In the genomic region with DNA sequence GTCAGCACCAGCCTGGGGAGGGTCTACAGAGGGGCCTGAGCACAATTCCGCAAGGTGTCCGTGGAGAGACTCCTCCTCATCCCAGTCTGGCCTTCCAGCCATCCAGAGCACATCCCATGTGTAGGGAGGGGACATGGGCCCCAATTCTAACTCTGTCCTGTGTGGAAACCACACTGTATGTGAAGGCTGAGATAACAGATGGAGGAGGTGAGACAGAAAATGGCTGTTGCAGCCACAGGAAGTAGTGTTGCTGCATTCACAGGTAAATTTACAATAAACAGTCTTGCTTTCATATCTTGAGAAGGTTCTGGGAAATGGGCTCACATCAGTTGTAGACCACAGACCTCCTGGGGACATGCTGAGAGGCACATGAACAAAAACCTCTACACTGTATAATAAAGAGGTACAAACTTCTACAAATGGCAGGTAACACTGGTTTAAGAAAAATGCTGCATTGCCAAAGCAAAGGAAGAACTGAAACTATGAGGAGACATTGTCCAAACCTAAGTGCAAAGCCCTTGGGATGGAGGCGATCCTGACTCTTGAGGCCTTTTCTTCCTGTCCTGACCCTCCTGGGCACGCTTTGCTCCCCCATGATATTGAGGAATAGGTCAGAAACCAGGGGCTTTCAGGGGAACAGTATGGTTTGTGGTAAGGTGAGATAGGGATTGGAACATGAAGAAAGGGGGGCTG, we compare ENCODE assay signal across 1 cellular context.
TF ChIP-seq lines count a peak whose summit lies in the region.

No MANE protein-coding gene starts in this region.

TF ChIP-seq in GM12878, 131 proteins besides CTCF, POLR2A, EP300 and RAD21 (continued from another document and continues in another):
- no peak for TF ChIP-seq E2F4 (IDR thresholded peaks at IDR 0.05; ENCODE audit: low read depth, low read length)
- peak; percentile 73 for TF ChIP-seq RUNX3 (IDR thresholded peaks at IDR 0.05; ENCODE audit: low read length)
- no peak for TF ChIP-seq MYC (IDR thresholded peaks at IDR 0.05; ENCODE audit: insufficient read depth, insufficient read length, insufficient replicate concordance, low read length, severe bottlenecking)
- TF ChIP-seq ZSCAN29 (IDR thresholded peaks at IDR 0.05): no peak
- TF ChIP-seq, protein P1, sequence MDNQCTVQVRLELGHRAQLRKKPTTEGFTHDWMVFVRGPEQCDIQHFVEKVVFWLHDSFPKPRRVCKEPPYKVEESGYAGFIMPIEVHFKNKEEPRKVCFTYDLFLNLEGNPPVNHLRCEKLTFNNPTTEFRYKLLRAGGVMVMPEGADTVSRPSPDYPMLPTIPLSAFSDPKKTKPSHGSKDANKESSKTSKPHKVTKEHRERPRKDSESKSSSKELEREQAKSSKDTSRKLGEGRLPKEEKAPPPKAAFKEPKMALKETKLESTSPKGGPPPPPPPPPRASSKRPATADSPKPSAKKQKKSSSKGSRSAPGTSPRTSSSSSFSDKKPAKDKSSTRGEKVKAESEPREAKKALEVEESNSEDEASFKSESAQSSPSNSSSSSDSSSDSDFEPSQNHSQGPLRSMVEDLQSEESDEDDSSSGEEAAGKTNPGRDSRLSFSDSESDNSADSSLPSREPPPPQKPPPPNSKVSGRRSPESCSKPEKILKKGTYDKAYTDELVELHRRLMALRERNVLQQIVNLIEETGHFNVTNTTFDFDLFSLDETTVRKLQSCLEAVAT (IDR thresholded peaks at IDR 0.05): no peak
- TF ChIP-seq, protein P2, sequence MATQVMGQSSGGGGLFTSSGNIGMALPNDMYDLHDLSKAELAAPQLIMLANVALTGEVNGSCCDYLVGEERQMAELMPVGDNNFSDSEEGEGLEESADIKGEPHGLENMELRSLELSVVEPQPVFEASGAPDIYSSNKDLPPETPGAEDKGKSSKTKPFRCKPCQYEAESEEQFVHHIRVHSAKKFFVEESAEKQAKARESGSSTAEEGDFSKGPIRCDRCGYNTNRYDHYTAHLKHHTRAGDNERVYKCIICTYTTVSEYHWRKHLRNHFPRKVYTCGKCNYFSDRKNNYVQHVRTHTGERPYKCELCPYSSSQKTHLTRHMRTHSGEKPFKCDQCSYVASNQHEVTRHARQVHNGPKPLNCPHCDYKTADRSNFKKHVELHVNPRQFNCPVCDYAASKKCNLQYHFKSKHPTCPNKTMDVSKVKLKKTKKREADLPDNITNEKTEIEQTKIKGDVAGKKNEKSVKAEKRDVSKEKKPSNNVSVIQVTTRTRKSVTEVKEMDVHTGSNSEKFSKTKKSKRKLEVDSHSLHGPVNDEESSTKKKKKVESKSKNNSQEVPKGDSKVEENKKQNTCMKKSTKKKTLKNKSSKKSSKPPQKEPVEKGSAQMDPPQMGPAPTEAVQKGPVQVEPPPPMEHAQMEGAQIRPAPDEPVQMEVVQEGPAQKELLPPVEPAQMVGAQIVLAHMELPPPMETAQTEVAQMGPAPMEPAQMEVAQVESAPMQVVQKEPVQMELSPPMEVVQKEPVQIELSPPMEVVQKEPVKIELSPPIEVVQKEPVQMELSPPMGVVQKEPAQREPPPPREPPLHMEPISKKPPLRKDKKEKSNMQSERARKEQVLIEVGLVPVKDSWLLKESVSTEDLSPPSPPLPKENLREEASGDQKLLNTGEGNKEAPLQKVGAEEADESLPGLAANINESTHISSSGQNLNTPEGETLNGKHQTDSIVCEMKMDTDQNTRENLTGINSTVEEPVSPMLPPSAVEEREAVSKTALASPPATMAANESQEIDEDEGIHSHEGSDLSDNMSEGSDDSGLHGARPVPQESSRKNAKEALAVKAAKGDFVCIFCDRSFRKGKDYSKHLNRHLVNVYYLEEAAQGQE (IDR thresholded peaks at IDR 0.05; ENCODE audit: low read depth, low read length): no peak
- no peak for TF ChIP-seq HSF1 (IDR thresholded peaks at IDR 0.05; ENCODE audit: low read depth, low read length)
- no peak for TF ChIP-seq STAT3 (IDR thresholded peaks at IDR 0.05; ENCODE audit: low read depth, low read length)
- TF ChIP-seq EED (IDR thresholded peaks at IDR 0.05; ENCODE audit: low read depth): 0 out of 2 replicates have a peak, but pooled peaks have one; percentile 35
- TF ChIP-seq, protein P3, sequence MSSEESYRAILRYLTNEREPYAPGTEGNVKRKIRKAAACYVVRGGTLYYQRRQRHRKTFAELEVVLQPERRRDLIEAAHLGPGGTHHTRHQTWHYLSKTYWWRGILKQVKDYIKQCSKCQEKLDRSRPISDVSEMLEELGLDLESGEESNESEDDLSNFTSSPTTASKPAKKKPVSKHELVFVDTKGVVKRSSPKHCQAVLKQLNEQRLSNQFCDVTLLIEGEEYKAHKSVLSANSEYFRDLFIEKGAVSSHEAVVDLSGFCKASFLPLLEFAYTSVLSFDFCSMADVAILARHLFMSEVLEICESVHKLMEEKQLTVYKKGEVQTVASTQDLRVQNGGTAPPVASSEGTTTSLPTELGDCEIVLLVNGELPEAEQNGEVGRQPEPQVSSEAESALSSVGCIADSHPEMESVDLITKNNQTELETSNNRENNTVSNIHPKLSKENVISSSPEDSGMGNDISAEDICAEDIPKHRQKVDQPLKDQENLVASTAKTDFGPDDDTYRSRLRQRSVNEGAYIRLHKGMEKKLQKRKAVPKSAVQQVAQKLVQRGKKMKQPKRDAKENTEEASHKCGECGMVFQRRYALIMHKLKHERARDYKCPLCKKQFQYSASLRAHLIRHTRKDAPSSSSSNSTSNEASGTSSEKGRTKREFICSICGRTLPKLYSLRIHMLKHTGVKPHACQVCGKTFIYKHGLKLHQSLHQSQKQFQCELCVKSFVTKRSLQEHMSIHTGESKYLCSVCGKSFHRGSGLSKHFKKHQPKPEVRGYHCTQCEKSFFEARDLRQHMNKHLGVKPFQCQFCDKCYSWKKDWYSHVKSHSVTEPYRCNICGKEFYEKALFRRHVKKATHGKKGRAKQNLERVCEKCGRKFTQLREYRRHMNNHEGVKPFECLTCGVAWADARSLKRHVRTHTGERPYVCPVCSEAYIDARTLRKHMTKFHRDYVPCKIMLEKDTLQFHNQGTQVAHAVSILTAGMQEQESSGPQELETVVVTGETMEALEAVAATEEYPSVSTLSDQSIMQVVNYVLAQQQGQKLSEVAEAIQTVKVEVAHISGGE (CRISPR knock-in tag; IDR thresholded peaks at IDR 0.05): no peak
- no peak for TF ChIP-seq BACH1 (IDR thresholded peaks at IDR 0.05; ENCODE audit: borderline replicate concordance)
- no peak for TF ChIP-seq RBBP5 (conservative IDR thresholded peaks at IDR 0.05)
- no peak for TF ChIP-seq TCF7 (IDR thresholded peaks at IDR 0.05; ENCODE audit: borderline replicate concordance)
- TF ChIP-seq JUND (IDR thresholded peaks at IDR 0.05; ENCODE audit: low read depth, low read length): no peak
- TF ChIP-seq BHLHE40 (IDR thresholded peaks at IDR 0.05; ENCODE audit: borderline replicate concordance in 1 of 2, low read depth in 2 of 2, low read length in 1 of 2): peak in 1 of 2 experiments; percentile 46; a peak in 1 of 4 replicates
- TF ChIP-seq BCLAF1 (IDR thresholded peaks at IDR 0.05): no peak
- 0 out of 2 replicates have a peak, but pooled peaks have one; percentile 45 for TF ChIP-seq RELB (IDR thresholded peaks at IDR 0.05; ENCODE audit: low read depth)
- no peak for TF ChIP-seq SKIL (IDR thresholded peaks at IDR 0.05; ENCODE audit: low read depth, poor library complexity, severe bottlenecking)
- TF ChIP-seq ZZZ3 (IDR thresholded peaks at IDR 0.05; ENCODE audit: control insufficient read depth, insufficient read length, low read depth): no peak
- TF ChIP-seq, protein P4, sequence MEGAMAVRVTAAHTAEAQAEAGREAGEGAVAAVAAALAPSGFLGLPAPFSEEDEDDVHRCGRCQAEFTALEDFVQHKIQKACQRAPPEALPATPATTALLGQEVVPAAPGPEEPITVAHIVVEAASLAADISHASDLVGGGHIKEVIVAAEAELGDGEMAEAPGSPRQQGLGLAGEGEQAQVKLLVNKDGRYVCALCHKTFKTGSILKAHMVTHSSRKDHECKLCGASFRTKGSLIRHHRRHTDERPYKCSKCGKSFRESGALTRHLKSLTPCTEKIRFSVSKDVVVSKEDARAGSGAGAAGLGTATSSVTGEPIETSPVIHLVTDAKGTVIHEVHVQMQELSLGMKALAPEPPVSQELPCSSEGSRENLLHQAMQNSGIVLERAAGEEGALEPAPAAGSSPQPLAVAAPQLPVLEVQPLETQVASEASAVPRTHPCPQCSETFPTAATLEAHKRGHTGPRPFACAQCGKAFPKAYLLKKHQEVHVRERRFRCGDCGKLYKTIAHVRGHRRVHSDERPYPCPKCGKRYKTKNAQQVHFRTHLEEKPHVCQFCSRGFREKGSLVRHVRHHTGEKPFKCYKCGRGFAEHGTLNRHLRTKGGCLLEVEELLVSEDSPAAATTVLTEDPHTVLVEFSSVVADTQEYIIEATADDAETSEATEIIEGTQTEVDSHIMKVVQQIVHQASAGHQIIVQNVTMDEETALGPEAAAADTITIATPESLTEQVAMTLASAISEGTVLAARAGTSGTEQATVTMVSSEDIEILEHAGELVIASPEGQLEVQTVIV (IDR thresholded peaks at IDR 0.05; ENCODE audit: borderline replicate concordance, partially characterized antibody): no peak
- TF ChIP-seq NR2C1 (IDR thresholded peaks at IDR 0.05): 0 out of 2 replicates have a peak, but pooled peaks have one; percentile 14
- no peak for TF ChIP-seq CBFB (IDR thresholded peaks at IDR 0.05; ENCODE audit: low read depth)
- no peak for TF ChIP-seq SMAD5 (IDR thresholded peaks at IDR 0.05; ENCODE audit: low read depth)
- TF ChIP-seq PAX5 (IDR thresholded peaks at IDR 0.05; ENCODE audit: borderline replicate concordance, low read depth, low read length): peak; percentile 44; the same call in 1 of the 2 replicates
- TF ChIP-seq RCOR1 (conservative IDR thresholded peaks at IDR 0.05; ENCODE audit: low read depth, low read length): no peak
- peak; percentile 80 for TF ChIP-seq GABPA (IDR thresholded peaks at IDR 0.05; ENCODE audit: low read depth)
- TF ChIP-seq HDAC2 (IDR thresholded peaks at IDR 0.05): no peak
- no peak for TF ChIP-seq FOXK2 (IDR thresholded peaks at IDR 0.05)
- TF ChIP-seq IKZF2 (IDR thresholded peaks at IDR 0.05): peak; percentile 56 to 64; a peak in 3 of 4 replicates
